1 cellular context compared by ENCODE assay signal in genomic region chr2:68190991-68191731, GRCh38.
TF ChIP-seq lines count a peak whose summit lies in the region.

No MANE protein-coding gene starts in this region.

TF ChIP-seq in endothelial cell of umbilical vein, 7 proteins besides CTCF, POLR2A, EP300 and RAD21 (continued from another document):
- TF ChIP-seq POLR2AphosphoS5 (IDR thresholded peaks at IDR 0.05; ENCODE audit: insufficient read depth, low read depth, low read length), result no peak
- no peak for TF ChIP-seq MAX (IDR thresholded peaks at IDR 0.05; ENCODE audit: insufficient read depth, insufficient read length)
- no peak for TF ChIP-seq MYC (IDR thresholded peaks at IDR 0.05; ENCODE audit: low read depth, low read length)
- TF ChIP-seq GATA2 (IDR thresholded peaks at IDR 0.05; ENCODE audit: insufficient read depth, insufficient read length, low read depth, low read length), result no peak
- TF ChIP-seq FOS (IDR thresholded peaks at IDR 0.05; ENCODE audit: borderline replicate concordance, insufficient read depth, low read length), result peak; percentile 62
- peak; percentile 2 for TF ChIP-seq JUN (IDR thresholded peaks at IDR 0.05; ENCODE audit: borderline replicate concordance, insufficient read depth, insufficient read length, low read depth)
TF ChIP-seq in endothelial cell of umbilical vein: peak in this region for 2.
